In genomic region chr10:101987136-101987535, GRCh38 we compare ENCODE assay signal across 13 cellular contexts.
"Had no signal": no experiment of that assay in that cellular context is flagged by ENCODE, and none has a peak within 500 bp of the region (broad histone marks: within the 10 kb centered on the region; RNA-seq: fewer than 3 reads in every experiment).

No MANE protein-coding gene starts in this region.

- DNase-seq: activated naive CD4-positive, alpha-beta T cell; mammary epithelial cell; natural killer cell; occipital lobe; stimulated activated CD4-positive, alpha-beta T cell treated with anti-CD3 and anti-CD28 coated beads, Interleukin-2, amount 100 ng/mL, for 48 hours; stimulated activated naive CD4-positive, alpha-beta T cell; T-helper 17 cell; tibial artery; uterus had no signal

- H3K9me3 Mint-ChIP-seq: natural killer cell had no signal

- ATAC-seq: activated CD4-positive, CD25-positive, alpha-beta regulatory T cell treated with anti-CD3 and anti-CD28 coated beads, Interleukin-2, amount 50 U/mL, for 24 hours; esophagus mucosa; natural killer cell; T-helper 17 cell had no signal

- H3K27me3 ChIP-seq: cardiac muscle cell, tibial artery, uterus had no signal

- H3K36me3 ChIP-seq: uterus had no signal

- H3K27me3 Mint-ChIP-seq: T-helper 17 cell had no signal

- H3K27ac ChIP-seq: cardiac muscle cell, tibial artery, uterus had no signal

- H3K4me3 Mint-ChIP-seq: natural killer cell, T-helper 17 cell had no signal

- H3K4me1 ChIP-seq: tibial artery, uterus had no signal

- H3K4me3 ChIP-seq: cardiac muscle cell, mucosa of descending colon, tibial artery, uterus had no signal

- H3K9me3 ChIP-seq: mucosa of descending colon, tibial artery, uterus had no signal

- H3K36me3 Mint-ChIP-seq: natural killer cell had no signal
